23 cellular contexts compared by ENCODE assay signal in genomic region chr2:231189171-231189530, GRCh38. TPM values are rescaled to one million over a fixed set of nuclear protein-coding genes. Genes with fewer than 3 reads are reported as not detected.
A peak's percentile ranks its signal among the peaks of the same experiment; 100 is the strongest.
DNase-seq lines count a peak whose midpoint lies in the region; ATAC-seq and TF ChIP-seq lines count a peak whose summit lies in the region.
"Had no signal": no experiment of that assay in that cellular context is flagged by ENCODE, and none has a peak within 500 bp of the region (broad histone marks: within the 10 kb centered on the region; RNA-seq: fewer than 3 reads in every experiment).

No MANE protein-coding gene starts in this region.

- TF ChIP-seq POLR2A in esophagus muscularis mucosa (IDR thresholded peaks at IDR 0.05; ENCODE audit: low read depth) (no peak), thyroid gland (IDR thresholded peaks at IDR 0.05) (no peak)

- H3K4me1 ChIP-seq in adipocyte (ENCODE audit: control insufficient read depth, insufficient read depth, low read length) = peaks cover 57% of the 10 kb centered on the region
- H3K4me1 ChIP-seq in esophagus muscularis mucosa = peaks cover 27 to 81% (median 71%) of the 10 kb centered on the region in 4 donors
- H3K4me1 ChIP-seq in neural progenitor cell = peaks cover 21% of the 10 kb centered on the region
- H3K4me1 ChIP-seq in thyroid gland = peaks cover 8 to 37% of the 10 kb centered on the region in 2 donors
- H3K4me1 ChIP-seq: foreskin keratinocyte, parathyroid adenoma had no signal

- H3K4me3 ChIP-seq in adipocyte (ENCODE audit: low read length) (no peak overlapping the region), esophagus muscularis mucosa (no peak overlapping the region), neural progenitor cell (no peak overlapping the region), thyroid gland (replicated peaks in 1 of 3) (no peak overlapping the region)
- H3K4me3 ChIP-seq: cardiac muscle cell, tibial nerve had no signal

- intact Hi-C loops in esophagus muscularis mucosa (cut with DNase I) = no loop called here
- intact Hi-C loops in thyroid gland (cut with DNase I) = no loop called here

- ATAC-seq in GM21526 (IDR thresholded peaks at IDR 0.05; ENCODE audit: low FRiP score, unreplicated experiment) (no peak), GM18858 (IDR thresholded peaks at IDR 0.05; ENCODE audit: unreplicated experiment) (no peak)
- ATAC-seq: activated CD4-positive, CD25-positive, alpha-beta regulatory T cell treated with anti-CD3 and anti-CD28 coated beads, Interleukin-2, amount 50 U/mL, for 24 hours; activated CD8-positive, alpha-beta T cell treated with anti-CD3 and anti-CD28 coated beads, Interleukin-2, amount 10 ng/mL, durations not matched to agents 7 days and 5 days; foreskin keratinocyte; naive thymus-derived CD4-positive, alpha-beta T cell had no signal

- H3K36me3 ChIP-seq in adipocyte (ENCODE audit: control insufficient read depth, insufficient read depth, low read length, severe bottlenecking) = no peaks in the 10 kb centered on the region
- H3K36me3 ChIP-seq in esophagus muscularis mucosa = no peaks in the 10 kb centered on the region
- H3K36me3 ChIP-seq in neural progenitor cell = no peaks in the 10 kb centered on the region
- no peaks in the 10 kb centered on the region for H3K36me3 ChIP-seq in thyroid gland
- H3K36me3 ChIP-seq: cardiac muscle cell, tibial nerve had no signal

- H3K27me3 ChIP-seq in adipocyte (replicated peaks; ENCODE audit: control insufficient read depth, insufficient read depth, low read length) (no peaks in the 10 kb centered on the region), esophagus muscularis mucosa (no peaks in the 10 kb centered on the region), neural progenitor cell (no peaks in the 10 kb centered on the region), thyroid gland (no peaks in the 10 kb centered on the region)
- H3K27me3 ChIP-seq: cardiac muscle cell, tibial nerve had no signal

- H3K4me2 ChIP-seq in neural progenitor cell = no peak overlapping the region

- no peak for TF ChIP-seq CTCF in esophagus muscularis mucosa (IDR thresholded peaks at IDR 0.05)
- no peak for TF ChIP-seq CTCF in neural progenitor cell (IDR thresholded peaks at IDR 0.05)
- no peak for TF ChIP-seq CTCF in thyroid gland (IDR thresholded peaks at IDR 0.05)

- TF ChIP-seq EP300 in esophagus muscularis mucosa (IDR thresholded peaks at IDR 0.05) = no peak

- H3F3A ChIP-seq in neural progenitor cell (ENCODE audit: low read depth) = peaks cover 33% of the 10 kb centered on the region

- no peak overlapping the region for H3K4me3 Mint-ChIP-seq in neural progenitor cell
- H3K4me3 Mint-ChIP-seq: activated CD8-positive, alpha-beta T cell treated with anti-CD3 and anti-CD28 coated beads, Interleukin-2, amount 10 ng/mL, durations not matched to agents 7 days and 5 days; activated T-cell treated with anti-CD3 and anti-CD28 coated beads, Interleukin-2, amount 50 U/mL, for 24 hours; naive thymus-derived CD4-positive, alpha-beta T cell had no signal

- no peaks in the 10 kb centered on the region for H3K27me3 Mint-ChIP-seq in neural progenitor cell (ENCODE audit: insufficient read depth, low read depth)

- no peaks in the 10 kb centered on the region for H3K79me2 ChIP-seq in neural progenitor cell (ENCODE audit: low read depth)
- H3K79me2 ChIP-seq: parathyroid adenoma had no signal

- no peaks in the 10 kb centered on the region for H3K36me3 Mint-ChIP-seq in neural progenitor cell
- H3K36me3 Mint-ChIP-seq: naive thymus-derived CD4-positive, alpha-beta T cell had no signal

- peaks cover 10% of the 10 kb centered on the region for H3K4me1 Mint-ChIP-seq in neural progenitor cell

- WGBS in esophagus muscularis mucosa = 89% methylated on average over 6 of the region's 8 CpGs
- WGBS in thyroid gland, 2 donors = 80 to 100% methylated on average over 1 to 4 of the region's 8 CpGs

- H3K27ac ChIP-seq in esophagus muscularis mucosa (replicated peaks in 1 of 4) (peak overlapping the region; percentile 93 to 96 (median 94)), neural progenitor cell (no peak overlapping the region), thyroid gland (peak overlapping the region in 2 of 3 donors; percentile 86 to 96)
- H3K27ac ChIP-seq: C4-2B, cardiac muscle cell, foreskin keratinocyte had no signal

- no peaks in the 10 kb centered on the region for H4K20me1 ChIP-seq in neural progenitor cell (ENCODE audit: low read depth)

- H3K9me3 Mint-ChIP-seq in neural progenitor cell = no peaks in the 10 kb centered on the region
- H3K9me3 Mint-ChIP-seq: activated T-cell treated with anti-CD3 and anti-CD28 coated beads, Interleukin-2, amount 50 U/mL, for 24 hours had no signal

- peak overlapping the region; percentile 88 for H3K9ac ChIP-seq in adipocyte (ENCODE audit: low read length)
- H3K9ac ChIP-seq in neural progenitor cell = no peak overlapping the region
- H3K9ac ChIP-seq: parathyroid adenoma had no signal

- H3K9me3 ChIP-seq in adipocyte (ENCODE audit: control insufficient read depth, low read length) (no peaks in the 10 kb centered on the region), esophagus muscularis mucosa (no peaks in the 10 kb centered on the region), neural progenitor cell (ENCODE audit: low read depth) (no peaks in the 10 kb centered on the region), thyroid gland (no peaks in the 10 kb centered on the region)
- H3K9me3 ChIP-seq: tibial nerve had no signal

- no peak overlapping the region for H3K27ac Mint-ChIP-seq in neural progenitor cell
- H3K27ac Mint-ChIP-seq: activated CD8-positive, alpha-beta T cell treated with anti-CD3 and anti-CD28 coated beads, Interleukin-2, amount 10 ng/mL, durations not matched to agents 7 days and 5 days; activated T-cell treated with anti-CD3 and anti-CD28 coated beads, Interleukin-2, amount 50 U/mL, for 24 hours; naive thymus-derived CD4-positive, alpha-beta T cell had no signal

- peak overlapping the region; percentile 34 for H2AFZ ChIP-seq in neural progenitor cell (replicated peaks)

- DNase-seq in adipocyte (ENCODE audit: low read depth) (no peak), esophagus muscularis mucosa (ENCODE audit: extremely low spot score) (no peak), neural progenitor cell (ENCODE audit: low spot score) (no peak), thyroid gland (no peak), mucosa of gallbladder (ENCODE audit: low spot score) (no peak)
- DNase-seq: activated CD8-positive, alpha-beta T cell treated with anti-CD3 and anti-CD28 coated beads, Interleukin-2, amount 10 ng/mL, durations not matched to agents 7 days and 5 days; activated naive CD4-positive, alpha-beta T cell treated with Interleukin-2 at 50 U/mL for 16 hours; activated T-cell treated with anti-CD3 and anti-CD28 coated beads, Interleukin-2, amount 50 U/mL, for 24 hours; foreskin keratinocyte; mammary epithelial cell; naive thymus-derived CD4-positive, alpha-beta T cell; NCI-H1105; NCI-H2081; SHP77 treated with DMSO at 0.1 percent for 48 hours; stimulated activated CD4-positive, alpha-beta T cell treated with anti-CD3 and anti-CD28 coated beads, Interleukin-2, amount 100 ng/mL, for 48 hours; stimulated activated naive CD4-positive, alpha-beta T cell had no signal

RNA-seq across cellular contexts. Expression of gene ARMC9, which starts 9.3 kb away (rescaled TPM):
- total RNA-seq in esophagus muscularis mucosa = 100 to 1,000 TPM; 119 to 262 (median 152) TPM
- total RNA-seq in neural progenitor cell (ENCODE audit: low replicate concordance) = 42.8 and 45.8 TPM in 2 replicates
- 10 to 100 TPM; 20.3 to 30.7 (median 28.0) TPM for total RNA-seq in thyroid gland
- total RNA-seq in mucosa of gallbladder = 19.2 TPM
